In the genomic region with DNA sequence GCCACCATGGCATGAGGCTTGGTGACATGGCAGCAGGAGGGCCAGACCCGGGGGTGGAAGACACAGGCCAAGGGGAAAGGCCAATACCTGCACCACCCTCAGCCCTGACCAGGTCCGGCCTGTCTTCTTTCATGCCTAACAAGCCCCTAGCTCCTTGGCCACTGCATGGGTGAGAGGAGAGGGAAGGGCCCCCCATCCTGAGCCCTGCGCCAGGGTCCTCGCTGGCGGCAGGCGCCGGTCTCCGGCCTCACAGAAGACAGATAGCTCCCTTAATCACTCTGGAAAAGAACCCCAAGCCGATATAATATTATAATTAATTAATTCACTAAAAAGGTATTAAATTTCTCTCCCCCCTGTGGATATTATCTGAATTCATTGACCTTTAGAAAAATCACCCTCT, we compare ENCODE assay signal across 16 cellular contexts. TPM values are rescaled to one million over a fixed set of nuclear protein-coding genes. Genes with fewer than 3 reads are reported as not detected.
DNase-seq lines count a peak whose midpoint lies in the region; ATAC-seq and TF ChIP-seq lines count a peak whose summit lies in the region.
"Had no signal": no experiment of that assay in that cellular context is flagged by ENCODE, and none has a peak within 500 bp of the region (broad histone marks: within the 10 kb centered on the region; RNA-seq: fewer than 3 reads in every experiment).

No MANE protein-coding gene starts in this region.

- no peak overlapping the region for H2BK120ac ChIP-seq in mesenchymal stem cell (ENCODE audit: low read depth, low read length)

- H2BK12ac ChIP-seq in mesenchymal stem cell (ENCODE audit: low read length in 2 of 2), result peak overlapping the region; percentile 10 to 34

- H3K23ac ChIP-seq in mesenchymal stem cell (ENCODE audit: low read length in 2 of 2), result no peak overlapping the region

- H3K4me2 ChIP-seq in Loucy (ENCODE audit: low read depth, low read length, poor library complexity, severe bottlenecking) (no peak overlapping the region), mesenchymal stem cell (ENCODE audit: low read length, poor library complexity, severe bottlenecking) (no peak overlapping the region)
- H3K4me2 ChIP-seq: A549 had no signal

- H4K8ac ChIP-seq in mesenchymal stem cell (ENCODE audit: low read length), result no peak overlapping the region

- no peak overlapping the region for H3K14ac ChIP-seq in mesenchymal stem cell (ENCODE audit: low read length in 2 of 2)

- H3K27me3 Mint-ChIP-seq in chondrocyte (ENCODE audit: low read depth), result peaks cover 2% of the 10 kb centered on the region
- H3K27me3 Mint-ChIP-seq in naive thymus-derived CD8-positive, alpha-beta T cell, result peaks cover 0 to 22% (median 6%) of the 10 kb centered on the region in 5 donors

- no peaks in the 10 kb centered on the region for H4K20me1 ChIP-seq in Loucy (ENCODE audit: insufficient read depth, low read length, poor library complexity, severe bottlenecking)

- peaks cover 15% of the 10 kb centered on the region for H3K4me1 Mint-ChIP-seq in chondrocyte (ENCODE audit: low read depth)
- H3K4me1 Mint-ChIP-seq in naive thymus-derived CD8-positive, alpha-beta T cell, result peaks cover 6 to 18% (median 11%) of the 10 kb centered on the region in 4 donors

- H3K4me1 ChIP-seq in Loucy (ENCODE audit: insufficient read depth, low read length, poor library complexity, severe bottlenecking), result peaks cover 10% of the 10 kb centered on the region
- H3K4me1 ChIP-seq in mesenchymal stem cell (ENCODE audit: control insufficient read depth, insufficient read depth, low read depth, low read length), result peaks cover 22% of the 10 kb centered on the region

- no peaks in the 10 kb centered on the region for H3F3A ChIP-seq in Loucy (ENCODE audit: low read depth)

- H2AFZ ChIP-seq in Loucy (ENCODE audit: low read length) (no peak overlapping the region), mesenchymal stem cell (ENCODE audit: low read depth, low read length) (no peak overlapping the region)

- H3K79me1 ChIP-seq in mesenchymal stem cell (replicated peaks; ENCODE audit: low read length, poor library complexity, severe bottlenecking), result peaks cover 2% of the 10 kb centered on the region

- no peak overlapping the region for H2BK5ac ChIP-seq in mesenchymal stem cell (ENCODE audit: low read depth, low read length, poor library complexity, severe bottlenecking)

- H2BK15ac ChIP-seq in mesenchymal stem cell (ENCODE audit: low read depth, poor library complexity, severe bottlenecking), result no peak overlapping the region

- no peak overlapping the region for H3K27ac Mint-ChIP-seq in chondrocyte (ENCODE audit: unreplicated experiment)
- H3K27ac Mint-ChIP-seq in naive thymus-derived CD8-positive, alpha-beta T cell, result no peak overlapping the region
- H3K27ac Mint-ChIP-seq: CD4-positive, alpha-beta memory T cell; HFFc6 had no signal

- H3K27ac ChIP-seq in mesenchymal stem cell (ENCODE audit: low read length, poor library complexity, severe bottlenecking), result no peak overlapping the region
- H3K27ac ChIP-seq: A549, C4-2B had no signal

- WGBS in mesenchymal stem cell, result 100% methylated on average over 1 of the region's 9 CpGs

- no peak for ATAC-seq in sciatic nerve
- no peak for ATAC-seq in naive thymus-derived CD8-positive, alpha-beta T cell
- ATAC-seq: A549 had no signal

- H3K9ac ChIP-seq in Loucy (ENCODE audit: low read depth, low read length, poor library complexity, severe bottlenecking), result peak overlapping the region; percentile 25
- no peak overlapping the region for H3K9ac ChIP-seq in mesenchymal stem cell (ENCODE audit: low read length)

- H3K27me3 ChIP-seq in Loucy (ENCODE audit: insufficient read depth, low read length, poor library complexity, severe bottlenecking) (no peaks in the 10 kb centered on the region), mesenchymal stem cell (ENCODE audit: control insufficient read depth in 1 of 2, insufficient read depth in 1 of 2, low read length in 2 of 2) (peaks cover 25 to 37% of the 10 kb centered on the region in 2 experiments)
- H3K27me3 ChIP-seq: BE2C had no signal

- no peak overlapping the region for H3K4ac ChIP-seq in mesenchymal stem cell (ENCODE audit: low read depth in 1 of 2, low read length in 2 of 2)

- H3K4me3 ChIP-seq in Loucy (ENCODE audit: low read length, poor library complexity, severe bottlenecking), result no peak overlapping the region
- no peak overlapping the region for H3K4me3 ChIP-seq in mesenchymal stem cell (ENCODE audit: insufficient read depth in 1 of 2, low read depth in 1 of 2, low read length in 2 of 2)
- H3K4me3 ChIP-seq: A549 had no signal

- no peak overlapping the region for H2AK5ac ChIP-seq in mesenchymal stem cell (ENCODE audit: low read length, severe bottlenecking)

- intact Hi-C loops in sciatic nerve (cut with DNase I), result loop anchor here (5.0 kb wide), 1 partner anchor 77 kb away; no protein-coding TSS in a partner anchor

- DNase-seq in chondrocyte (ENCODE audit: low spot score) (peak; percentile 81), mesenchymal stem cell (no peak), sciatic nerve (ENCODE audit: low spot score) (peak; percentile 42), KG1 (lab: John Stamatoyannopoulos, UW) (no peak)
- no peak for DNase-seq in naive thymus-derived CD8-positive, alpha-beta T cell
- no peak for DNase-seq in stimulated activated naive CD4-positive, alpha-beta T cell (lab: John Stamatoyannopoulos, UW)
- DNase-seq: BE2C; CD4-positive, alpha-beta memory T cell; DMS153; DMS79 treated with DMSO at 0.1 percent for 48 hours; EL; HCEC 1CT; HFFc6 had no signal

- H3K36me3 ChIP-seq in Loucy (ENCODE audit: insufficient read depth, low read length), result no peaks in the 10 kb centered on the region
- peaks cover 0 to 13% of the 10 kb centered on the region in 2 experiments for H3K36me3 ChIP-seq in mesenchymal stem cell (ENCODE audit: control insufficient read depth in 1 of 2, insufficient read depth in 2 of 2, low read depth in 1 of 2, low read length in 2 of 2)
- H3K36me3 ChIP-seq: BE2C had no signal

- no peak overlapping the region for H3K4me3 Mint-ChIP-seq in chondrocyte (ENCODE audit: unreplicated experiment)
- no peak overlapping the region for H3K4me3 Mint-ChIP-seq in naive thymus-derived CD8-positive, alpha-beta T cell
- H3K4me3 Mint-ChIP-seq: CD4-positive, alpha-beta memory T cell; HFFc6 had no signal

- H4K91ac ChIP-seq in mesenchymal stem cell (ENCODE audit: low read length), result no peak overlapping the region

- H3K9me2 ChIP-seq in Loucy (replicated peaks; ENCODE audit: low read depth, low read length), result no peaks in the 10 kb centered on the region

- no peaks in the 10 kb centered on the region for H3K9me3 ChIP-seq in Loucy (ENCODE audit: insufficient read depth, low read depth, low read length)
- H3K9me3 ChIP-seq in mesenchymal stem cell (ENCODE audit: control insufficient read depth, low read length), result no peaks in the 10 kb centered on the region
- H3K9me3 ChIP-seq: A549, BE2C had no signal

- no peaks in the 10 kb centered on the region for H3K36me3 Mint-ChIP-seq in chondrocyte (ENCODE audit: low read depth)
- no peaks in the 10 kb centered on the region for H3K36me3 Mint-ChIP-seq in naive thymus-derived CD8-positive, alpha-beta T cell
- H3K36me3 Mint-ChIP-seq: CD4-positive, alpha-beta memory T cell had no signal

- no peak overlapping the region for H3K18ac ChIP-seq in mesenchymal stem cell (ENCODE audit: low read depth in 1 of 2, low read length in 2 of 2)

- no peaks in the 10 kb centered on the region for H3K9me3 Mint-ChIP-seq in chondrocyte (ENCODE audit: low read depth)
- no peaks in the 10 kb centered on the region for H3K9me3 Mint-ChIP-seq in naive thymus-derived CD8-positive, alpha-beta T cell
- H3K9me3 Mint-ChIP-seq: CD4-positive, alpha-beta memory T cell; HFFc6 had no signal

- POLR2A ChIA-PET in naive thymus-derived CD8-positive, alpha-beta T cell (lab: Charles Lee), result no interaction called here

- TF ChIP-seq CTCF in Loucy (conservative IDR thresholded peaks at IDR 0.05; ENCODE audit: low read length) (no peak), chondrocyte (IDR thresholded peaks at IDR 0.05) (no peak)

- no peaks in the 10 kb centered on the region for H3K79me2 ChIP-seq in Loucy (ENCODE audit: insufficient read depth, low read length)

RNA-seq across cellular contexts. Expression of a gene that starts 41.4 kb away (rescaled TPM):
- total RNA-seq in chondrocyte (31.8 to 62.6 TPM (median 33.7 TPM) in 3 replicates), sciatic nerve (15.2 TPM)
- 48.8 TPM for polyA plus RNA-seq in mesenchymal stem cell (2013, experiment 1 of 2)
- polyA plus RNA-seq in mesenchymal stem cell (2013, experiment 2 of 2), result 49.1 TPM
- total RNA-seq in naive thymus-derived CD8-positive, alpha-beta T cell, result not detected
- not detected for polyA plus RNA-seq in naive thymus-derived CD8-positive, alpha-beta T cell
- total RNA-seq: CD4-positive, alpha-beta memory T cell had no signal
- polyA plus RNA-seq: CD4-positive, alpha-beta memory T cell had no signal

RNA-seq across cellular contexts. Expression of a gene that starts 55.7 kb away (rescaled TPM):
- total RNA-seq in chondrocyte, result 10.7 to 12.4 TPM (median 11.6 TPM) in 3 replicates
- polyA plus RNA-seq in mesenchymal stem cell (2013, experiment 1 of 2), result 7.4 TPM
- 7.9 TPM for polyA plus RNA-seq in mesenchymal stem cell (2013, experiment 2 of 2)
- total RNA-seq in sciatic nerve, result 35.5 TPM
- total RNA-seq in naive thymus-derived CD8-positive, alpha-beta T cell, result 10 to 100 TPM in 1 of 2 experiments, 1 to 10 TPM in 1; 9.2 to 10.8 TPM
- 1 to 10 TPM; 2.6 to 9.4 (median 6.1) TPM for polyA plus RNA-seq in naive thymus-derived CD8-positive, alpha-beta T cell

Comparison
In these comparisons a context has a peak if more than half of its experiments do, and no peak if none do; other contexts are left out.
1. DNase-seq: peak in chondrocyte (single experiment) and sciatic nerve (single experiment); none in mesenchymal stem cell (single experiment), KG1 (single experiment), naive thymus-derived CD8-positive, alpha-beta T cell (0 of 10) and stimulated activated naive CD4-positive, alpha-beta T cell (0 of 6).
2. RNA of a gene that starts 41.4 kb away (total RNA-seq): 31.8 to 62.6 TPM in chondrocyte and 15.2 TPM in sciatic nerve (single experiment); not detected in naive thymus-derived CD8-positive, alpha-beta T cell; every median in the first group is over 10 times any median in the second.